1 cellular context compared by ENCODE assay signal in the genomic region with DNA sequence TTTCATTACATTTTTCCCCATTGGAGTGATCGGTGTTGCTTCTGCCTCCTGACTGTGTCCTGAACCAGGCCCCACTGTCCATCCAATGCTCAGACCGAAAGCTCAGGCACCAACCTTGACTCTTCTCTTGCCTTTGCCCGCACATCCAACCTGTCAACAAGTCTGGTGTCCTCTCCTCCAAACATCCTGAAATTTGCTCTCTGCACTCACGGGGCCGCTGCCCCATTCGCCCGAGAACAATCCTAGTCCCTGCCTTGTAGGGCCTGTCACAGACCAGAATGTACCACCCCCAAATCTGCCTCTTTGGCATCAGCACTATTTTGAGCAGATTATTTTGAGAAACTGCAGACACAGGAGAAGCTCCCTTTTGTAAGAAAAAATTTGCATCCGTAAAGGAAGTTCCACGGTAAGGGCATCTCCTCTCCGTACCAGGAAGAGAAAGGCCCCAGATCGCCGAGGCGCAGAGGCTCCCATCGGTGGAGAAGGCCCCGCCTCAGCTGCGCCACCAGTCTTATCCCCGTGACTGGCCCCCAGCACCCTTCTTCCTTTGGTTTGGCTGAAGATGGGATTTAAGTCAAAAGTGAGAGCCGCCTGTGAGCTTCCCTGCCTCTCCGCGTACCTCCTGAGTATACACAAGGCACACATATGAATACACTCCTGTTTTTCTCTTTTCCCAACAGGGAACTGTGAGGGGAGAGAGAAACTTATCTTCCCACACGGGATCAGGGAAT.
TF ChIP-seq lines count a peak whose summit lies in the region.

No MANE protein-coding gene starts in this region.

TF ChIP-seq in HepG2, 621 proteins besides CTCF, POLR2A, EP300 and RAD21 (continued from another document and continues in another):
- TF ChIP-seq CEBPG (CRISPR knock-in tag; IDR thresholded peaks at IDR 0.05) (0 out of 2 replicates have a peak, but pooled peaks have one; percentile 6), FIP1L1 (IDR thresholded peaks at IDR 0.05; ENCODE audit: borderline replicate concordance, insufficient read depth, low read depth, low read length) (no peak), LCORL (IDR thresholded peaks at IDR 0.05) (no peak), LCORL (CRISPR knock-in tag; IDR thresholded peaks at IDR 0.05) (peak; percentile 86), CAMTA2 (CRISPR knock-in tag; IDR thresholded peaks at IDR 0.05; ENCODE audit: borderline replicate concordance) (no peak), RXRB (CRISPR knock-in tag; IDR thresholded peaks at IDR 0.05; ENCODE audit: borderline replicate concordance) (peak; percentile 59; the same call in 1 of the 2 replicates), ZFY (CRISPR knock-in tag; IDR thresholded peaks at IDR 0.05) (peak; percentile 38; the same call in 1 of the 2 replicates), ZNF619 (CRISPR knock-in tag; IDR thresholded peaks at IDR 0.05) (no peak), ZFP36L2 (CRISPR knock-in tag; IDR thresholded peaks at IDR 0.05) (no peak), KDM6A (CRISPR knock-in tag; IDR thresholded peaks at IDR 0.05; ENCODE audit: low read depth) (0 out of 2 replicates have a peak, but pooled peaks have one; percentile 39), MED1 (CRISPR knock-in tag; IDR thresholded peaks at IDR 0.05) (peak; percentile 72), ZFX (CRISPR knock-in tag; IDR thresholded peaks at IDR 0.05; ENCODE audit: low read depth) (peak; percentile 70; the same call in 1 of the 2 replicates), ZBTB1 (CRISPR knock-in tag; IDR thresholded peaks at IDR 0.05; ENCODE audit: borderline replicate concordance) (no peak), NR1H2 (CRISPR knock-in tag; IDR thresholded peaks at IDR 0.05; ENCODE audit: borderline replicate concordance, low read depth) (no peak), SMARCC2 (IDR thresholded peaks at IDR 0.05) (no peak), POLR2AphosphoS5 (IDR thresholded peaks at IDR 0.05; ENCODE audit: low read depth, low read length) (no peak), ZNF343 (CRISPR knock-in tag; IDR thresholded peaks at IDR 0.05) (no peak), NCOA5 (CRISPR knock-in tag; IDR thresholded peaks at IDR 0.05) (no peak), TARDBP (CRISPR knock-in tag; IDR thresholded peaks at IDR 0.05) (no peak; the same call in 1 of the 2 replicates), RFXAP (CRISPR knock-in tag; IDR thresholded peaks at IDR 0.05; ENCODE audit: borderline replicate concordance) (peak; percentile 50; the same call in 1 of the 2 replicates), SPEN (CRISPR knock-in tag; IDR thresholded peaks at IDR 0.05; ENCODE audit: low read depth) (0 out of 2 replicates have a peak, but pooled peaks have one; percentile 21), ZNF143 (CRISPR knock-in tag; IDR thresholded peaks at IDR 0.05) (no peak), STAG1 (CRISPR knock-in tag; IDR thresholded peaks at IDR 0.05) (peak; percentile 30), ZNF543 (CRISPR knock-in tag; IDR thresholded peaks at IDR 0.05) (no peak), ZNF180 (CRISPR knock-in tag; IDR thresholded peaks at IDR 0.05; ENCODE audit: borderline replicate concordance, low read depth) (no peak), SMAD9 (CRISPR knock-in tag; IDR thresholded peaks at IDR 0.05) (no peak), ELF1 (CRISPR knock-in tag; IDR thresholded peaks at IDR 0.05) (no peak), MEIS2 (CRISPR knock-in tag; IDR thresholded peaks at IDR 0.05) (peak; percentile 57; the same call in 1 of the 2 replicates), MEIS1 (CRISPR knock-in tag; IDR thresholded peaks at IDR 0.05; ENCODE audit: borderline replicate concordance) (peak; percentile 59; the same call in 1 of the 2 replicates), CEBPB (IDR thresholded peaks at IDR 0.05; ENCODE audit: borderline replicate concordance, low read depth, low read length) (no peak), SIX1 (CRISPR knock-in tag; IDR thresholded peaks at IDR 0.05; ENCODE audit: borderline replicate concordance) (no peak), ZNF10 (CRISPR knock-in tag; IDR thresholded peaks at IDR 0.05; ENCODE audit: borderline replicate concordance, low read depth) (no peak), ZNF772 (CRISPR knock-in tag; IDR thresholded peaks at IDR 0.05) (0 out of 2 replicates have a peak, but pooled peaks have one; percentile 13), ZFP36 (IDR thresholded peaks at IDR 0.05; ENCODE audit: borderline replicate concordance, low read depth, low read length, partially characterized antibody) (no peak), ZNF460 (CRISPR knock-in tag; IDR thresholded peaks at IDR 0.05; ENCODE audit: borderline replicate concordance) (no peak), SOX6 (IDR thresholded peaks at IDR 0.05) (no peak), SOX6 (CRISPR knock-in tag; IDR thresholded peaks at IDR 0.05) (0 out of 2 replicates have a peak, but pooled peaks have one; percentile 18), GPN1 (CRISPR knock-in tag; IDR thresholded peaks at IDR 0.05; ENCODE audit: borderline replicate concordance) (no peak), SAP130 (CRISPR knock-in tag; IDR thresholded peaks at IDR 0.05; ENCODE audit: low read depth) (peak; percentile 68; the same call in 1 of the 2 replicates)
- TF ChIP-seq, protein P1, sequence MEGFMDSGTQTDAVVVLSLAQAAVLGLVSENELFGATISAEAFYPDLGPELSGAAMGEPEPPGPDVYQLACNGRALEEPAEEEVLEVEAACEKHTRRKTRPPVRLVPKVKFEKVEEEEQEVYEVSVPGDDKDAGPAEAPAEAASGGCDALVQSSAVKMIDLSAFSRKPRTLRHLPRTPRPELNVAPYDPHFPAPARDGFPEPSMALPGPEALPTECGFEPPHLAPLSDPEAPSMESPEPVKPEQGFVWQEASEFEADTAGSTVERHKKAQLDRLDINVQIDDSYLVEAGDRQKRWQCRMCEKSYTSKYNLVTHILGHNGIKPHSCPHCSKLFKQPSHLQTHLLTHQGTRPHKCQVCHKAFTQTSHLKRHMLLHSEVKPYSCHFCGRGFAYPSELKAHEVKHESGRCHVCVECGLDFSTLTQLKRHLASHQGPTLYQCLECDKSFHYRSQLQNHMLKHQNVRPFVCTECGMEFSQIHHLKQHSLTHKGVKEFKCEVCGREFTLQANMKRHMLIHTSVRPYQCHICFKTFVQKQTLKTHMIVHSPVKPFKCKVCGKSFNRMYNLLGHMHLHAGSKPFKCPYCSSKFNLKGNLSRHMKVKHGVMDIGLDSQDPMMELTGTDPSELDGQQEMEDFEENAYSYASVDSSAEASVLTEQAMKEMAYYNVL (CRISPR knock-in tag; IDR thresholded peaks at IDR 0.05; ENCODE audit: borderline replicate concordance) = 0 out of 2 replicates have a peak, but pooled peaks have one; percentile 32
- TF ChIP-seq, protein P2, sequence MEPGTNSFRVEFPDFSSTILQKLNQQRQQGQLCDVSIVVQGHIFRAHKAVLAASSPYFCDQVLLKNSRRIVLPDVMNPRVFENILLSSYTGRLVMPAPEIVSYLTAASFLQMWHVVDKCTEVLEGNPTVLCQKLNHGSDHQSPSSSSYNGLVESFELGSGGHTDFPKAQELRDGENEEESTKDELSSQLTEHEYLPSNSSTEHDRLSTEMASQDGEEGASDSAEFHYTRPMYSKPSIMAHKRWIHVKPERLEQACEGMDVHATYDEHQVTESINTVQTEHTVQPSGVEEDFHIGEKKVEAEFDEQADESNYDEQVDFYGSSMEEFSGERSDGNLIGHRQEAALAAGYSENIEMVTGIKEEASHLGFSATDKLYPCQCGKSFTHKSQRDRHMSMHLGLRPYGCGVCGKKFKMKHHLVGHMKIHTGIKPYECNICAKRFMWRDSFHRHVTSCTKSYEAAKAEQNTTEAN (CRISPR knock-in tag; conservative IDR thresholded peaks at IDR 0.05) = 0 out of 2 replicates have a peak, but pooled peaks have one; percentile 25
- TF ChIP-seq, protein P3, sequence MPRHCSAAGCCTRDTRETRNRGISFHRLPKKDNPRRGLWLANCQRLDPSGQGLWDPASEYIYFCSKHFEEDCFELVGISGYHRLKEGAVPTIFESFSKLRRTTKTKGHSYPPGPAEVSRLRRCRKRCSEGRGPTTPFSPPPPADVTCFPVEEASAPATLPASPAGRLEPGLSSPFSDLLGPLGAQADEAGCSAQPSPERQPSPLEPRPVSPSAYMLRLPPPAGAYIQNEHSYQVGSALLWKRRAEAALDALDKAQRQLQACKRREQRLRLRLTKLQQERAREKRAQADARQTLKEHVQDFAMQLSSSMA (CRISPR knock-in tag; IDR thresholded peaks at IDR 0.05) = 0 out of 2 replicates have a peak, but pooled peaks have one; percentile 69
- TF ChIP-seq, protein P4, sequence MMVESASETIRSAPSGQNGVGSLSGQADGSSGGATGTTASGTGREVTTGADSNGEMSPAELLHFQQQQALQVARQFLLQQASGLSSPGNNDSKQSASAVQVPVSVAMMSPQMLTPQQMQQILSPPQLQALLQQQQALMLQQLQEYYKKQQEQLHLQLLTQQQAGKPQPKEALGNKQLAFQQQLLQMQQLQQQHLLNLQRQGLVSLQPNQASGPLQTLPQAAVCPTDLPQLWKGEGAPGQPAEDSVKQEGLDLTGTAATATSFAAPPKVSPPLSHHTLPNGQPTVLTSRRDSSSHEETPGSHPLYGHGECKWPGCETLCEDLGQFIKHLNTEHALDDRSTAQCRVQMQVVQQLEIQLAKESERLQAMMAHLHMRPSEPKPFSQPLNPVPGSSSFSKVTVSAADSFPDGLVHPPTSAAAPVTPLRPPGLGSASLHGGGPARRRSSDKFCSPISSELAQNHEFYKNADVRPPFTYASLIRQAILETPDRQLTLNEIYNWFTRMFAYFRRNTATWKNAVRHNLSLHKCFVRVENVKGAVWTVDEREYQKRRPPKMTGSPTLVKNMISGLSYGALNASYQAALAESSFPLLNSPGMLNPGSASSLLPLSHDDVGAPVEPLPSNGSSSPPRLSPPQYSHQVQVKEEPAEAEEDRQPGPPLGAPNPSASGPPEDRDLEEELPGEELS (CRISPR knock-in tag; IDR thresholded peaks at IDR 0.05) = peak; percentile 63
- TF ChIP-seq, protein P5, sequence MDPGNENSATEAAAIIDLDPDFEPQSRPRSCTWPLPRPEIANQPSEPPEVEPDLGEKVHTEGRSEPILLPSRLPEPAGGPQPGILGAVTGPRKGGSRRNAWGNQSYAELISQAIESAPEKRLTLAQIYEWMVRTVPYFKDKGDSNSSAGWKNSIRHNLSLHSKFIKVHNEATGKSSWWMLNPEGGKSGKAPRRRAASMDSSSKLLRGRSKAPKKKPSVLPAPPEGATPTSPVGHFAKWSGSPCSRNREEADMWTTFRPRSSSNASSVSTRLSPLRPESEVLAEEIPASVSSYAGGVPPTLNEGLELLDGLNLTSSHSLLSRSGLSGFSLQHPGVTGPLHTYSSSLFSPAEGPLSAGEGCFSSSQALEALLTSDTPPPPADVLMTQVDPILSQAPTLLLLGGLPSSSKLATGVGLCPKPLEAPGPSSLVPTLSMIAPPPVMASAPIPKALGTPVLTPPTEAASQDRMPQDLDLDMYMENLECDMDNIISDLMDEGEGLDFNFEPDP (CRISPR knock-in tag; conservative IDR thresholded peaks at IDR 0.05) = 0 out of 2 replicates have a peak, but pooled peaks have one; percentile 56
- TF ChIP-seq, protein P6, sequence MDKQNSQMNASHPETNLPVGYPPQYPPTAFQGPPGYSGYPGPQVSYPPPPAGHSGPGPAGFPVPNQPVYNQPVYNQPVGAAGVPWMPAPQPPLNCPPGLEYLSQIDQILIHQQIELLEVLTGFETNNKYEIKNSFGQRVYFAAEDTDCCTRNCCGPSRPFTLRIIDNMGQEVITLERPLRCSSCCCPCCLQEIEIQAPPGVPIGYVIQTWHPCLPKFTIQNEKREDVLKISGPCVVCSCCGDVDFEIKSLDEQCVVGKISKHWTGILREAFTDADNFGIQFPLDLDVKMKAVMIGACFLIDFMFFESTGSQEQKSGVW (CRISPR knock-in tag; IDR thresholded peaks at IDR 0.05; ENCODE audit: borderline replicate concordance) = no peak
- TF ChIP-seq, protein P7, sequence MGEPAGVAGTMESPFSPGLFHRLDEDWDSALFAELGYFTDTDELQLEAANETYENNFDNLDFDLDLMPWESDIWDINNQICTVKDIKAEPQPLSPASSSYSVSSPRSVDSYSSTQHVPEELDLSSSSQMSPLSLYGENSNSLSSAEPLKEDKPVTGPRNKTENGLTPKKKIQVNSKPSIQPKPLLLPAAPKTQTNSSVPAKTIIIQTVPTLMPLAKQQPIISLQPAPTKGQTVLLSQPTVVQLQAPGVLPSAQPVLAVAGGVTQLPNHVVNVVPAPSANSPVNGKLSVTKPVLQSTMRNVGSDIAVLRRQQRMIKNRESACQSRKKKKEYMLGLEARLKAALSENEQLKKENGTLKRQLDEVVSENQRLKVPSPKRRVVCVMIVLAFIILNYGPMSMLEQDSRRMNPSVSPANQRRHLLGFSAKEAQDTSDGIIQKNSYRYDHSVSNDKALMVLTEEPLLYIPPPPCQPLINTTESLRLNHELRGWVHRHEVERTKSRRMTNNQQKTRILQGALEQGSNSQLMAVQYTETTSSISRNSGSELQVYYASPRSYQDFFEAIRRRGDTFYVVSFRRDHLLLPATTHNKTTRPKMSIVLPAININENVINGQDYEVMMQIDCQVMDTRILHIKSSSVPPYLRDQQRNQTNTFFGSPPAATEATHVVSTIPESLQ (CRISPR knock-in tag; conservative IDR thresholded peaks at IDR 0.05) = no peak
- TF ChIP-seq, protein P8, sequence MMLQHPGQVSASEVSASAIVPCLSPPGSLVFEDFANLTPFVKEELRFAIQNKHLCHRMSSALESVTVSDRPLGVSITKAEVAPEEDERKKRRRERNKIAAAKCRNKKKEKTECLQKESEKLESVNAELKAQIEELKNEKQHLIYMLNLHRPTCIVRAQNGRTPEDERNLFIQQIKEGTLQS (CRISPR knock-in tag; IDR thresholded peaks at IDR 0.05) = no peak
- TF ChIP-seq, protein P9, sequence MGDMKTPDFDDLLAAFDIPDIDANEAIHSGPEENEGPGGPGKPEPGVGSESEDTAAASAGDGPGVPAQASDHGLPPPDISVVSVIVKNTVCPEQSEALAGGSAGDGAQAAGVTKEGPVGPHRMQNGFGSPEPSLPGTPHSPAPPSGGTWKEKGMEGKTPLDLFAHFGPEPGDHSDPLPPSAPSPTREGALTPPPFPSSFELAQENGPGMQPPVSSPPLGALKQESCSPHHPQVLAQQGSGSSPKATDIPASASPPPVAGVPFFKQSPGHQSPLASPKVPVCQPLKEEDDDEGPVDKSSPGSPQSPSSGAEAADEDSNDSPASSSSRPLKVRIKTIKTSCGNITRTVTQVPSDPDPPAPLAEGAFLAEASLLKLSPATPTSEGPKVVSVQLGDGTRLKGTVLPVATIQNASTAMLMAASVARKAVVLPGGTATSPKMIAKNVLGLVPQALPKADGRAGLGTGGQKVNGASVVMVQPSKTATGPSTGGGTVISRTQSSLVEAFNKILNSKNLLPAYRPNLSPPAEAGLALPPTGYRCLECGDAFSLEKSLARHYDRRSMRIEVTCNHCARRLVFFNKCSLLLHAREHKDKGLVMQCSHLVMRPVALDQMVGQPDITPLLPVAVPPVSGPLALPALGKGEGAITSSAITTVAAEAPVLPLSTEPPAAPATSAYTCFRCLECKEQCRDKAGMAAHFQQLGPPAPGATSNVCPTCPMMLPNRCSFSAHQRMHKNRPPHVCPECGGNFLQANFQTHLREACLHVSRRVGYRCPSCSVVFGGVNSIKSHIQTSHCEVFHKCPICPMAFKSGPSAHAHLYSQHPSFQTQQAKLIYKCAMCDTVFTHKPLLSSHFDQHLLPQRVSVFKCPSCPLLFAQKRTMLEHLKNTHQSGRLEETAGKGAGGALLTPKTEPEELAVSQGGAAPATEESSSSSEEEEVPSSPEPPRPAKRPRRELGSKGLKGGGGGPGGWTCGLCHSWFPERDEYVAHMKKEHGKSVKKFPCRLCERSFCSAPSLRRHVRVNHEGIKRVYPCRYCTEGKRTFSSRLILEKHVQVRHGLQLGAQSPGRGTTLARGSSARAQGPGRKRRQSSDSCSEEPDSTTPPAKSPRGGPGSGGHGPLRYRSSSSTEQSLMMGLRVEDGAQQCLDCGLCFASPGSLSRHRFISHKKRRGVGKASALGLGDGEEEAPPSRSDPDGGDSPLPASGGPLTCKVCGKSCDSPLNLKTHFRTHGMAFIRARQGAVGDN (CRISPR knock-in tag; IDR thresholded peaks at IDR 0.05) = peak; percentile 66
- TF ChIP-seq, protein P10, sequence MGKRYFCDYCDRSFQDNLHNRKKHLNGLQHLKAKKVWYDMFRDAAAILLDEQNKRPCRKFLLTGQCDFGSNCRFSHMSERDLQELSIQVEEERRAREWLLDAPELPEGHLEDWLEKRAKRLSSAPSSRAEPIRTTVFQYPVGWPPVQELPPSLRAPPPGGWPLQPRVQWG (CRISPR knock-in tag; IDR thresholded peaks at IDR 0.05; ENCODE audit: borderline replicate concordance, low read depth) = no peak
